In the genomic region with DNA sequence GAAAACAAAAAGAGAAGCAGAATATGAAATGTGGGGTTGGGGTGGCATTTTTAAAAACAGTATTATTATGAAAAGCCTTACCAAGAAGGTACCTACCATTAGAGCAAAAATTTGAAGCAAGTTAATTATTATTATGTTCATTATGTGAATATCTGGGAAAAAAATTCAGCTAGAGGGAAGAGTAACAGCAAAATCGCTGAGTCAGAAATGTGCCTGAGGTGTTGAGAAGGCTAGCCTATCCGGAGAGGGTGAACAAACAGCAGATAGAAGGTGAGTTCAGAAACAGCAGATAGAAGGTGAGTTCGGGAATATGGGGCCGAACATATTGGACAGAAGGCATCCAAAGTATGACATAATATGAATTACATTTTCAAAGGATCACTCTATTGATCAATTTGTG, we compare ENCODE assay signal across 21 cellular contexts.
DNase-seq lines count a peak whose midpoint lies in the region; ATAC-seq, FAIRE-seq and TF ChIP-seq lines count a peak whose summit lies in the region.
"Had no signal": no experiment of that assay in that cellular context is flagged by ENCODE, and none has a peak within 500 bp of the region (broad histone marks: within the 10 kb centered on the region; RNA-seq: fewer than 3 reads in every experiment).

No MANE protein-coding gene starts in this region.

- DNase-seq in A549 (ENCODE audit: low read depth in 1 of 2, low spot score in 1 of 2) (peak in 1 of 2 experiments; percentile 18), Caki2 (ENCODE audit: low read depth) (peak; percentile 1), Karpas-422 (no peak), DMS 273 (lab: John Stamatoyannopoulos, UW; ENCODE audit: unreplicated experiment) (no peak)
- DNase-seq in activated naive CD4-positive, alpha-beta T cell (lab: John Stamatoyannopoulos, UW), result no peak
- DNase-seq in stimulated activated CD4-positive, alpha-beta T cell treated with anti-CD3 and anti-CD28 coated beads, Interleukin-4, amount 100 ng/mL, for 1 hour, result no peak
- DNase-seq: Caco-2; CD4-positive, CD25-positive, alpha-beta regulatory T cell; CD8-positive, alpha-beta T cell; DMS79; EL; GDM1; GM23248; HFFc6 had no signal

- no peak for TF ChIP-seq CTCF in A549 (IDR thresholded peaks at IDR 0.05)

- FAIRE-seq in A549 (lab: Jason Lieb, UNC), result no peak
- FAIRE-seq: D721Med, GM12878, GM19239, H54 had no signal

- H3K79me2 ChIP-seq in Karpas-422 (ENCODE audit: low read length), result no peaks in the 10 kb centered on the region

- peaks cover 7% of the 10 kb centered on the region for H3K36me3 ChIP-seq in Karpas-422 (ENCODE audit: insufficient read depth, low read length)
- H3K36me3 ChIP-seq: BLaER1, HAP-1 had no signal

- H3K9me3 ChIP-seq in A549 (no peaks in the 10 kb centered on the region), Karpas-422 (ENCODE audit: low read length) (no peaks in the 10 kb centered on the region)
- H3K9me3 ChIP-seq: BLaER1, Caco-2, HAP-1 had no signal

- H3K9me2 ChIP-seq in Karpas-422 (replicated peaks; ENCODE audit: insufficient read depth, low read length), result no peaks in the 10 kb centered on the region

- ATAC-seq in A549, result no peak
- ATAC-seq: CD8-positive, alpha-beta T cell; GM12878 had no signal

- H3K9ac ChIP-seq in Karpas-422 (ENCODE audit: low read length), result no peak overlapping the region
- H3K9ac ChIP-seq: BLaER1, GM23248 had no signal

- H3K4me1 ChIP-seq in A549 (peaks cover 8% of the 10 kb centered on the region; the same call in 2 of the 3 replicates), Karpas-422 (ENCODE audit: low read length) (peaks cover 75% of the 10 kb centered on the region)
- H3K4me1 ChIP-seq: BLaER1, Caco-2 had no signal

- H3K4me2 ChIP-seq in A549 (peak overlapping the region; percentile 16; the same call in 2 of the 3 replicates), Karpas-422 (ENCODE audit: low read depth, low read length, poor library complexity, severe bottlenecking) (no peak overlapping the region)
- H3K4me2 ChIP-seq: BLaER1 had no signal

- no peak overlapping the region for H3K4me3 ChIP-seq in A549
- no peak overlapping the region for H3K4me3 ChIP-seq in Karpas-422 (ENCODE audit: low read length)
- H3K4me3 ChIP-seq: BLaER1, GM12878, GM23248, HAP-1 had no signal

- H4K20me1 ChIP-seq in Karpas-422 (ENCODE audit: insufficient read depth, low read depth, low read length), result no peaks in the 10 kb centered on the region
- H4K20me1 ChIP-seq: BLaER1 had no signal

- WGBS in A549 (ENCODE audit: missing lambda C conversion rate), result 27% methylated on average over 4 of the region's 4 CpGs

- H2AFZ ChIP-seq in Karpas-422 (ENCODE audit: low read length), result 0 out of 2 replicates have a peak overlapping the region, but pooled peaks have one; percentile 46
- H2AFZ ChIP-seq: GM23248 had no signal

- TF ChIP-seq EP300 in A549 (IDR thresholded peaks at IDR 0.05), result no peak

- H3K27ac ChIP-seq in A549 (no peak overlapping the region), Karpas-422 (ENCODE audit: low read length) (peak overlapping the region; percentile 89; the same call in 1 of the 2 replicates)
- H3K27ac ChIP-seq: BLaER1, C4-2B, GM23248 had no signal

- H3K27me3 ChIP-seq in Karpas-422 (ENCODE audit: low read length), result no peaks in the 10 kb centered on the region
- H3K27me3 ChIP-seq: BLaER1 had no signal

- TF ChIP-seq RAD21 in A549 (conservative IDR thresholded peaks at IDR 0.05 in 1 of 2, IDR thresholded peaks at IDR 0.05 in 1 of 2), result no peak

- in situ Hi-C loops in Caki2 (cut with HindIII; ENCODE audit: low pct_unique_long_range_greater_than_20kb, low sequenced_read_pairs), result no loop called here

- POLR2A ChIA-PET in A549 (lab: Yijun Ruan, JAX), result no interaction called here

- TF ChIP-seq POLR2A in A549 (IDR thresholded peaks at IDR 0.05; ENCODE audit: low read length), result no peak

- CTCF ChIA-PET in A549 (lab: Yijun Ruan, JAX), result no interaction called here

TF ChIP-seq in A549, 52 proteins besides CTCF, POLR2A, EP300 and RAD21:
- no peak for TF ChIP-seq HOXA7 (CRISPR knock-in tag; IDR thresholded peaks at IDR 0.05)
- TF ChIP-seq, protein P1, sequence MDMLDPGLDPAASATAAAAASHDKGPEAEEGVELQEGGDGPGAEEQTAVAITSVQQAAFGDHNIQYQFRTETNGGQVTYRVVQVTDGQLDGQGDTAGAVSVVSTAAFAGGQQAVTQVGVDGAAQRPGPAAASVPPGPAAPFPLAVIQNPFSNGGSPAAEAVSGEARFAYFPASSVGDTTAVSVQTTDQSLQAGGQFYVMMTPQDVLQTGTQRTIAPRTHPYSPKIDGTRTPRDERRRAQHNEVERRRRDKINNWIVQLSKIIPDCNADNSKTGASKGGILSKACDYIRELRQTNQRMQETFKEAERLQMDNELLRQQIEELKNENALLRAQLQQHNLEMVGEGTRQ (IDR thresholded peaks at IDR 0.05), result no peak
- TF ChIP-seq, protein P2, sequence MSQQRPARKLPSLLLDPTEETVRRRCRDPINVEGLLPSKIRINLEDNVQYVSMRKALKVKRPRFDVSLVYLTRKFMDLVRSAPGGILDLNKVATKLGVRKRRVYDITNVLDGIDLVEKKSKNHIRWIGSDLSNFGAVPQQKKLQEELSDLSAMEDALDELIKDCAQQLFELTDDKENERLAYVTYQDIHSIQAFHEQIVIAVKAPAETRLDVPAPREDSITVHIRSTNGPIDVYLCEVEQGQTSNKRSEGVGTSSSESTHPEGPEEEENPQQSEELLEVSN (IDR thresholded peaks at IDR 0.05; ENCODE audit: borderline replicate concordance, low read depth), result no peak
- TF ChIP-seq RFX5 (IDR thresholded peaks at IDR 0.05), result no peak
- peak; percentile 82 for TF ChIP-seq MAFK (IDR thresholded peaks at IDR 0.05; ENCODE audit: partially characterized antibody)
- TF ChIP-seq BHLHE40 (IDR thresholded peaks at IDR 0.05; ENCODE audit: low read depth, low read length), result no peak
- no peak for TF ChIP-seq ZFP36 (IDR thresholded peaks at IDR 0.05; ENCODE audit: borderline replicate concordance, partially characterized antibody)
- TF ChIP-seq, protein P3, sequence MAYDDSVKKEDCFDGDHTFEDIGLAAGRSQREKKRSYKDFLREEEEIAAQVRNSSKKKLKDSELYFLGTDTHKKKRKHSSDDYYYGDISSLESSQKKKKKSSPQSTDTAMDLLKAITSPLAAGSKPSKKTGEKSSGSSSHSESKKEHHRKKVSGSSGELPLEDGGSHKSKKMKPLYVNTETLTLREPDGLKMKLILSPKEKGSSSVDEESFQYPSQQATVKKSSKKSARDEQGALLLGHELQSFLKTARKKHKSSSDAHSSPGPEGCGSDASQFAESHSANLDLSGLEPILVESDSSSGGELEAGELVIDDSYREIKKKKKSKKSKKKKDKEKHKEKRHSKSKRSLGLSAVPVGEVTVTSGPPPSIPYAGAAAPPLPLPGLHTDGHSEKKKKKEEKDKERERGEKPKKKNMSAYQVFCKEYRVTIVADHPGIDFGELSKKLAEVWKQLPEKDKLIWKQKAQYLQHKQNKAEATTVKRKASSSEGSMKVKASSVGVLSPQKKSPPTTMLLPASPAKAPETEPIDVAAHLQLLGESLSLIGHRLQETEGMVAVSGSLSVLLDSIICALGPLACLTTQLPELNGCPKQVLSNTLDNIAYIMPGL (CRISPR knock-in tag; IDR thresholded peaks at IDR 0.05; ENCODE audit: borderline replicate concordance), result no peak
- TF ChIP-seq PHF8 (IDR thresholded peaks at IDR 0.05; ENCODE audit: borderline replicate concordance, low read depth), result no peak
